Comparison of ENCODE assay signal across 34 cellular contexts in genomic region chr7:23383225-23383624, GRCh38.
A peak's percentile ranks its signal among the peaks of the same experiment; 100 is the strongest.
DNase-seq lines count a peak whose midpoint lies in the region; ATAC-seq and TF ChIP-seq lines count a peak whose summit lies in the region.
"Had no signal": no experiment of that assay in that cellular context is flagged by ENCODE, and none has a peak within 500 bp of the region (broad histone marks: within the 10 kb centered on the region; RNA-seq: fewer than 3 reads in every experiment).

No MANE protein-coding gene starts in this region.

- H3K4me2 ChIP-seq in neural progenitor cell = no peak overlapping the region
- H3K4me2 ChIP-seq: smooth muscle cell had no signal

- H3K27ac Mint-ChIP-seq in Calu3 (ENCODE audit: unreplicated experiment) = peak overlapping the region; percentile 19
- no peak overlapping the region for H3K27ac Mint-ChIP-seq in neural progenitor cell
- H3K27ac Mint-ChIP-seq: activated CD4-positive, alpha-beta memory T cell treated with anti-CD3 and anti-CD28 coated beads, Interleukin-2, amount 10 ng/mL, durations not matched to agents 7 days and 5 days; activated naive CD8-positive, alpha-beta T cell treated with anti-CD3 and anti-CD28 coated beads, Interleukin-2, amount 50 U/mL, for 24 hours; endodermal cell; stimulated activated effector memory CD8-positive, alpha-beta T cell treated with anti-CD3 and anti-CD28 coated beads, Interleukin-12 subunit alpha, Interleukin-12 subunit beta, amount 100 ng/mL, for 72 hours had no signal

- peaks cover 4% of the 10 kb centered on the region for H3F3A ChIP-seq in neural progenitor cell (ENCODE audit: low read depth)

- H3K27ac ChIP-seq in neural progenitor cell = no peak overlapping the region
- H3K27ac ChIP-seq: coronary artery, esophagus squamous epithelium, HL-60, neutrophil had no signal

- no TSS peak for BruUV-seq in Calu3 (replicated peaks; lab: Mats Ljungman, UMichigan)

- H3K27me3 Mint-ChIP-seq in Calu3 (ENCODE audit: unreplicated experiment) (no peaks in the 10 kb centered on the region), neural progenitor cell (ENCODE audit: insufficient read depth, low read depth) (no peaks in the 10 kb centered on the region)

- intact Hi-C loops in Calu3 (cut with micrococcal nuclease; ENCODE audit: unreplicated experiment) = loop anchor here (5.0 kb wide), 1 partner anchor 36 kb away; no protein-coding TSS in a partner anchor

- DNase-seq in Calu3 = no peak
- peak; percentile 16 for DNase-seq in HT-29 (ENCODE audit: low spot score)
- DNase-seq in amniotic epithelial cell (ENCODE audit: low read depth) = peak; percentile 43
- DNase-seq in fibroblast of the aortic adventitia (ENCODE audit: low read depth) = peak; percentile 28
- no peak for DNase-seq in NCI-H69 (lab: John Stamatoyannopoulos, UW)
- DNase-seq in stimulated activated naive CD4-positive, alpha-beta T cell (lab: John Stamatoyannopoulos, UW) = no peak
- no peak for DNase-seq in neural progenitor cell (ENCODE audit: low spot score)
- DNase-seq: activated CD4-positive, alpha-beta memory T cell treated with anti-CD3 and anti-CD28 coated beads, Interleukin-2, amount 10 ng/mL, durations not matched to agents 7 days and 5 days; activated CD4-positive, CD25-positive, alpha-beta regulatory T cell; activated gamma-delta T cell; activated naive CD8-positive, alpha-beta T cell treated with anti-CD3 and anti-CD28 coated beads, Interleukin-2, amount 50 U/mL, for 24 hours; activated T-cell treated with anti-CD3 and anti-CD28 coated beads, Interleukin-2, amount 50 U/mL, for 1 hour; Caco-2; DMS79 treated with DMSO at 0.1 percent for 48 hours; endodermal cell; esophagus squamous epithelium; H7; head of caudate nucleus; kidney glomerular epithelial cell; NCI-H1417; NCI-H2081 treated with DMSO at 0.1 percent for 48 hours; NCI-H82; stimulated activated CD4-positive, alpha-beta T cell treated with anti-CD3 and anti-CD28 coated beads, Interleukin-2, amount 100 ng/mL, for 48 hours; SW 1271; T1000 had no signal

- H3K9ac ChIP-seq in neural progenitor cell = no peak overlapping the region

- H3K36me3 ChIP-seq in neural progenitor cell = peaks cover under 1% of the 10 kb centered on the region
- H3K36me3 ChIP-seq: esophagus squamous epithelium, neutrophil had no signal

- peaks cover 57% of the 10 kb centered on the region for H3K36me3 Mint-ChIP-seq in Calu3 (ENCODE audit: insufficient read depth, unreplicated experiment)
- H3K36me3 Mint-ChIP-seq in neural progenitor cell = peaks cover 42% of the 10 kb centered on the region
- H3K36me3 Mint-ChIP-seq: stimulated activated effector memory CD8-positive, alpha-beta T cell treated with anti-CD3 and anti-CD28 coated beads, Interleukin-12 subunit alpha, Interleukin-12 subunit beta, amount 100 ng/mL, for 72 hours had no signal

- no peak for TF ChIP-seq CTCF in Calu3 (IDR thresholded peaks at IDR 0.05; ENCODE audit: unreplicated experiment)
- no peak for TF ChIP-seq CTCF in fibroblast of the aortic adventitia (IDR thresholded peaks at IDR 0.05; ENCODE audit: insufficient read depth, low read length)
- TF ChIP-seq CTCF in neural progenitor cell (IDR thresholded peaks at IDR 0.05) = no peak

- H3K4me3 Mint-ChIP-seq in Calu3 (ENCODE audit: low read depth, unreplicated experiment) (no peak overlapping the region), neural progenitor cell (no peak overlapping the region)
- H3K4me3 Mint-ChIP-seq: activated CD4-positive, alpha-beta memory T cell treated with anti-CD3 and anti-CD28 coated beads, Interleukin-2, amount 10 ng/mL, durations not matched to agents 7 days and 5 days; activated naive CD8-positive, alpha-beta T cell treated with anti-CD3 and anti-CD28 coated beads, Interleukin-2, amount 50 U/mL, for 24 hours; endodermal cell; stimulated activated effector memory CD8-positive, alpha-beta T cell treated with anti-CD3 and anti-CD28 coated beads, Interleukin-12 subunit alpha, Interleukin-12 subunit beta, amount 100 ng/mL, for 72 hours had no signal

- H3K9me3 Mint-ChIP-seq in Calu3 (ENCODE audit: low read depth, unreplicated experiment) (no peaks in the 10 kb centered on the region), neural progenitor cell (no peaks in the 10 kb centered on the region)
- H3K9me3 Mint-ChIP-seq: activated CD4-positive, alpha-beta memory T cell treated with anti-CD3 and anti-CD28 coated beads, Interleukin-2, amount 10 ng/mL, durations not matched to agents 7 days and 5 days; activated naive CD8-positive, alpha-beta T cell treated with anti-CD3 and anti-CD28 coated beads, Interleukin-2, amount 50 U/mL, for 24 hours; stimulated activated effector memory CD8-positive, alpha-beta T cell treated with anti-CD3 and anti-CD28 coated beads, Interleukin-12 subunit alpha, Interleukin-12 subunit beta, amount 100 ng/mL, for 72 hours had no signal

- H3K4me1 ChIP-seq in neural progenitor cell = no peaks in the 10 kb centered on the region

- no peaks in the 10 kb centered on the region for H3K27me3 ChIP-seq in neural progenitor cell
- H3K27me3 ChIP-seq: esophagus squamous epithelium, neutrophil had no signal

- H3K4me3 ChIP-seq in fibroblast of the aortic adventitia (ENCODE audit: low read depth, low read length) = no peak overlapping the region
- no peak overlapping the region for H3K4me3 ChIP-seq in neural progenitor cell
- H3K4me3 ChIP-seq: coronary artery, esophagus squamous epithelium, GM12878, lung, smooth muscle cell had no signal

- CTCF ChIA-PET in Calu3 (lab: Charles Lee) = no interaction called here

- no peaks in the 10 kb centered on the region for H3K9me3 ChIP-seq in neural progenitor cell (ENCODE audit: low read depth)
- H3K9me3 ChIP-seq: Caco-2, esophagus squamous epithelium, neutrophil had no signal

- ATAC-seq in HG03457 (IDR thresholded peaks at IDR 0.05; ENCODE audit: unreplicated experiment) = no peak
- ATAC-seq: activated naive CD8-positive, alpha-beta T cell treated with anti-CD3 and anti-CD28 coated beads, Interleukin-2, amount 50 U/mL, for 24 hours; GM12878; Right ventricle myocardium inferior; stimulated activated effector memory CD8-positive, alpha-beta T cell treated with anti-CD3 and anti-CD28 coated beads, Interleukin-12 subunit alpha, Interleukin-12 subunit beta, amount 100 ng/mL, for 72 hours had no signal

- peaks cover 100% of the 10 kb centered on the region for H3K79me2 ChIP-seq in neural progenitor cell (ENCODE audit: low read depth)

- peaks cover 72% of the 10 kb centered on the region for H4K20me1 ChIP-seq in neural progenitor cell (ENCODE audit: low read depth)

- H3K4me1 Mint-ChIP-seq in Calu3 (ENCODE audit: low read depth, unreplicated experiment) = peaks cover 40% of the 10 kb centered on the region
- H3K4me1 Mint-ChIP-seq in neural progenitor cell = peaks cover 11% of the 10 kb centered on the region

- no peak overlapping the region for H2AFZ ChIP-seq in neural progenitor cell (replicated peaks)

Comparison
In these comparisons a context has a peak if more than half of its experiments do, and no peak if none do; other contexts are left out.
1. DNase-seq: peak in HT-29 (single experiment), amniotic epithelial cell (single experiment) and fibroblast of the aortic adventitia (single experiment); none in Calu3 (single experiment), NCI-H69 (single experiment), stimulated activated naive CD4-positive, alpha-beta T cell (0 of 6) and neural progenitor cell (single experiment).